17 cellular contexts compared by ENCODE assay signal in the genomic region with DNA sequence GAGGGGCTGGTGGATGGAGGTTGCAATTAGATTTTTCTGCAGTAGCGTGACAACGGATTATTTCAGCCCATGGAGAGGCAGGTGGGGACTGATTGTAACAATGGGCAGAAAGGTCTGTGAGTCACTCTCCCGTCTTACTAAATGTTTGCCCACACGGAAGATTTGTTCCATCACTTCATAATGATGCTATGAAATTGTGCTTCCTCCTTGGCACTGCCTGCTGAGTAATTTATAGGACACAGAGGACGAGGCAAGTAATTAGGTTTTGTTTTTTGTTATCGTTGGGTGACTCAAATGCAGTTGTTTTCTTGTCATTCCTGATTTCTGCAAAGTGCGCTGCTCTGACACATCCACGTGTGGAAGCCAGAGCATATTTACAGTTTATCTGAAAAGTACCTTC.
"Had no signal": no experiment of that assay in that cellular context is flagged by ENCODE, and none has a peak within 500 bp of the region (broad histone marks: within the 10 kb centered on the region; RNA-seq: fewer than 3 reads in every experiment).

No MANE protein-coding gene starts in this region.

- ATAC-seq: activated CD4-positive, alpha-beta T cell treated with anti-CD3 and anti-CD28 coated beads for 36 hours; activated CD8-positive, alpha-beta T cell treated with anti-CD3 and anti-CD28 coated beads for 36 hours; gastrocnemius medialis; heart right ventricle; sciatic nerve; stimulated activated memory B cell treated with anti-CD40 and anti-IgM and Interleukin-4, amounts not matched to agents 10 μg/mL and 1 μg/mL and 100 μg/mL, for 72 hours had no signal

- H3K4me3 Mint-ChIP-seq: activated CD4-positive, alpha-beta T cell treated with anti-CD3 and anti-CD28 coated beads for 36 hours; activated CD8-positive, alpha-beta T cell treated with anti-CD3 and anti-CD28 coated beads for 36 hours; activated T-helper 1 cell treated with anti-CD3 and anti-CD28 coated beads, Interleukin-12 subunit alpha, Interleukin-12 subunit beta, Interleukin-2, Interleukin-4 antibody, amounts not matched to agents 30 ng/mL and 10 ng/mL and 1 ng/mL, durations not matched to agents 14 hours and 24 hours and 36 hours; nephron; stimulated activated memory B cell treated with anti-CD40 and anti-IgM and Interleukin-4, amounts not matched to agents 10 μg/mL and 1 μg/mL and 100 μg/mL, for 72 hours had no signal

- H3K27ac Mint-ChIP-seq: activated CD4-positive, alpha-beta T cell treated with anti-CD3 and anti-CD28 coated beads for 36 hours; activated CD8-positive, alpha-beta T cell treated with anti-CD3 and anti-CD28 coated beads for 36 hours; activated T-helper 1 cell treated with anti-CD3 and anti-CD28 coated beads, Interleukin-12 subunit alpha, Interleukin-12 subunit beta, Interleukin-2, Interleukin-4 antibody, amounts not matched to agents 30 ng/mL and 10 ng/mL and 1 ng/mL, durations not matched to agents 14 hours and 24 hours and 36 hours; nephron; stimulated activated memory B cell treated with anti-CD40 and anti-IgM and Interleukin-4, amounts not matched to agents 10 μg/mL and 1 μg/mL and 100 μg/mL, for 72 hours had no signal

- H3K4me1 Mint-ChIP-seq: activated CD4-positive, alpha-beta T cell treated with anti-CD3 and anti-CD28 coated beads for 36 hours; nephron; stimulated activated memory B cell treated with anti-CD40 and anti-IgM and Interleukin-4, amounts not matched to agents 10 μg/mL and 1 μg/mL and 100 μg/mL, for 72 hours had no signal

- H3K36me3 Mint-ChIP-seq: stimulated activated memory B cell treated with anti-CD40 and anti-IgM and Interleukin-4, amounts not matched to agents 10 μg/mL and 1 μg/mL and 100 μg/mL, for 72 hours had no signal

- H3K27me3 Mint-ChIP-seq: activated CD4-positive, alpha-beta T cell treated with anti-CD3 and anti-CD28 coated beads for 36 hours; activated CD8-positive, alpha-beta T cell treated with anti-CD3 and anti-CD28 coated beads for 36 hours; stimulated activated memory B cell treated with anti-CD40 and anti-IgM and Interleukin-4, amounts not matched to agents 10 μg/mL and 1 μg/mL and 100 μg/mL, for 72 hours had no signal

- DNase-seq: activated CD4-positive, alpha-beta T cell treated with anti-CD3 and anti-CD28 coated beads for 36 hours; activated CD8-positive, alpha-beta memory T cell treated with anti-CD3 and anti-CD28 coated beads, Interleukin-2, amount 50 U/mL, for 4 hours; activated CD8-positive, alpha-beta T cell treated with anti-CD3 and anti-CD28 coated beads for 36 hours; activated naive CD4-positive, alpha-beta T cell; aorta; gastrocnemius medialis; heart right ventricle; islet precursor cell; left ventricle myocardium inferior; mesenchymal stem cell; spleen; stimulated activated CD4-positive, alpha-beta T cell treated with anti-CD3 and anti-CD28 coated beads, Interleukin-1b, Interleukin-23, amount 100 ng/mL, for 48 hours; tibial artery had no signal
